14 cellular contexts compared by ENCODE assay signal in genomic region chr7:81641873-81642272, GRCh38.
DNase-seq lines count a peak whose midpoint lies in the region; ATAC-seq, FAIRE-seq and TF ChIP-seq lines count a peak whose summit lies in the region.
"Had no signal": no experiment of that assay in that cellular context is flagged by ENCODE, and none has a peak within 500 bp of the region (broad histone marks: within the 10 kb centered on the region; RNA-seq: fewer than 3 reads in every experiment).

No MANE protein-coding gene starts in this region.

- H3K4me3 ChIP-seq in IMR-90 (ENCODE audit: insufficient read depth, low read depth, low read length): no peak overlapping the region
- no peak overlapping the region for H3K4me3 ChIP-seq in keratinocyte (ENCODE audit: control insufficient read depth in 2 of 3, extremely low read depth in 1 of 3, insufficient read depth in 2 of 3, low read depth in 1 of 3, low read length in 3 of 3)
- no peak overlapping the region for H3K4me3 ChIP-seq in heart right ventricle

- no peak overlapping the region for H3K14ac ChIP-seq in IMR-90 (replicated peaks; ENCODE audit: low read depth, low read length)

- dilution Hi-C loops in IMR-90 (cut with HindIII; ENCODE audit: low sequenced_read_pairs, unreplicated experiment) (no loop called here), keratinocyte (cut with MboI; ENCODE audit: extremely low pct_ligation_motif_present, low sequenced_read_pairs) (no loop called here)

- POLR2A ChIA-PET in IMR-90 (lab: Charles Lee; ENCODE audit: unreplicated experiment): no interaction called here

- no peak overlapping the region for H3K56ac ChIP-seq in IMR-90 (ENCODE audit: extremely low read depth, insufficient read depth, low read length)

- in situ Hi-C loops in IMR-90 (cut with MboI; ENCODE audit: low sequenced_read_pairs): no loop called here

- H4K5ac ChIP-seq in IMR-90 (ENCODE audit: low read depth, low read length): no peak overlapping the region

- no peak overlapping the region for H2BK20ac ChIP-seq in IMR-90 (ENCODE audit: low read depth, low read length)

- no peak for TF ChIP-seq POLR2A in IMR-90 (IDR thresholded peaks at IDR 0.05; ENCODE audit: low read depth, low read length)

- FAIRE-seq in keratinocyte (lab: Jason Lieb, UNC): peak; percentile 26

- no peak overlapping the region for H3K23ac ChIP-seq in IMR-90 (ENCODE audit: low read depth, low read length)

- H4K20me1 ChIP-seq in IMR-90 (ENCODE audit: insufficient read depth, low read length) (no peaks in the 10 kb centered on the region), keratinocyte (ENCODE audit: control insufficient read depth, extremely low read depth, insufficient read depth, low read length) (no peaks in the 10 kb centered on the region)

- no peaks in the 10 kb centered on the region for H3K79me2 ChIP-seq in keratinocyte (ENCODE audit: control insufficient read depth, insufficient read depth, low read length)

- H3K79me1 ChIP-seq in IMR-90 (ENCODE audit: low read depth in 1 of 2, low read length in 2 of 2): no peaks in the 10 kb centered on the region

- H3K9ac ChIP-seq in IMR-90 (ENCODE audit: low read depth, low read length): no peak overlapping the region
- H3K9ac ChIP-seq in keratinocyte (ENCODE audit: control insufficient read depth, extremely low read depth, insufficient read depth, low read length): no peak overlapping the region

- H2BK15ac ChIP-seq in IMR-90 (ENCODE audit: low read depth, low read length): 0 out of 3 replicates have a peak overlapping the region, but pooled peaks have one; percentile 30

- H3K9me3 ChIP-seq in IMR-90 (ENCODE audit: control insufficient read depth, insufficient read depth, low read length) (no peaks in the 10 kb centered on the region), keratinocyte (ENCODE audit: control insufficient read depth, low read depth, low read length) (no peaks in the 10 kb centered on the region), heart right ventricle (peaks cover 0 to 12% (median 0%) of the 10 kb centered on the region in 11 donors)

- intact Hi-C loops in IMR-90 (cut with micrococcal nuclease): no loop called here
- intact Hi-C loops in heart right ventricle (cut with DNase I): no loop called here

- H3K9me1 ChIP-seq in IMR-90 (ENCODE audit: insufficient read depth, low read length): 0 out of 2 replicates have a peak, but pooled peaks cover 3% of the 10 kb centered on the region
- H3K9me1 ChIP-seq in keratinocyte (ENCODE audit: control insufficient read depth, extremely low read depth, insufficient read depth, low read length): no peaks in the 10 kb centered on the region

- H3K18ac ChIP-seq in IMR-90 (ENCODE audit: low read depth, low read length): no peak overlapping the region; the same call in 1 of the 2 replicates

- no peak for TF ChIP-seq CTCF in IMR-90 (conservative IDR thresholded peaks at IDR 0.05; ENCODE audit: low read depth, low read length)
- no peak for TF ChIP-seq CTCF in keratinocyte (optimal IDR thresholded peaks at IDR 0.05 in 1 of 3, IDR thresholded peaks at IDR 0.05 in 1 of 3, conservative IDR thresholded peaks at IDR 0.05 in 1 of 3; ENCODE audit: extremely low read depth in 1 of 3, insufficient read depth in 2 of 3, low read length in 3 of 3)
- TF ChIP-seq CTCF in heart right ventricle (IDR thresholded peaks at IDR 0.05): no peak

- no peak overlapping the region for H4K8ac ChIP-seq in IMR-90 (ENCODE audit: low read depth in 2 of 2, low read length in 2 of 2)

- no peak overlapping the region for H3K4ac ChIP-seq in IMR-90 (ENCODE audit: low read depth, low read length)

- H3K4me1 ChIP-seq in IMR-90 (ENCODE audit: control insufficient read depth, insufficient read depth, low read length): peaks cover 4% of the 10 kb centered on the region; the same call in 1 of the 2 replicates
- H3K4me1 ChIP-seq in keratinocyte (ENCODE audit: control insufficient read depth, extremely low read depth, insufficient read depth, low read length): no peaks in the 10 kb centered on the region
- H3K4me1 ChIP-seq in heart right ventricle: peaks cover 0 to 17% (median 0%) of the 10 kb centered on the region in 9 donors

- H4K91ac ChIP-seq in IMR-90 (ENCODE audit: insufficient read depth, low read depth, low read length): no peak overlapping the region

- WGBS in IMR-90 (ENCODE audit: extremely low coverage in 2 of 2, insufficient read length in 1 of 2), 2 experiments: no CpG with 5 or more reads among the region's 2 CpGs
- 90 to 93% methylated on average over 2 of the region's 2 CpGs for WGBS in heart right ventricle, 2 donors

- no peak overlapping the region for H2AFZ ChIP-seq in IMR-90 (replicated peaks; ENCODE audit: low read length, poor library complexity)
- no peak overlapping the region for H2AFZ ChIP-seq in keratinocyte (ENCODE audit: control insufficient read depth, low read length)

- BruUV-seq in IMR-90 (replicated peaks; lab: Mats Ljungman, UMichigan): no TSS peak

- DNase-seq in IMR-90 (no peak), keratinocyte (ENCODE audit: low read depth, low spot score) (no peak), heart right ventricle (no peak), hepatic stellate cell (ENCODE audit: low spot score) (no peak)
- DNase-seq: ACHN, Calu3, H7, NCI-H1105 treated with DMSO at 0.1 percent for 48 hours, NCI-H1930, NCI-H2171 treated with DMSO at 0.1 percent for 48 hours, NCI-H446 treated with DMSO at 0.1 percent for 48 hours had no signal

- no peak overlapping the region for H2BK120ac ChIP-seq in IMR-90 (ENCODE audit: low read depth, low read length)

- no peak for TF ChIP-seq RAD21 in IMR-90 (IDR thresholded peaks at IDR 0.05; ENCODE audit: low read length)

- ATAC-seq in GM19324 (IDR thresholded peaks at IDR 0.05; ENCODE audit: low FRiP score, unreplicated experiment) (peak; percentile 59), HG02852 (IDR thresholded peaks at IDR 0.05; ENCODE audit: unreplicated experiment) (peak; percentile 73), IMR-90 (ENCODE audit: low read depth) (no peak), GM21576 (IDR thresholded peaks at IDR 0.05; ENCODE audit: unreplicated experiment) (no peak), heart right ventricle (no peak)

- H3K27me3 ChIP-seq in IMR-90 (ENCODE audit: control insufficient read depth, insufficient read depth, low read length) (no peaks in the 10 kb centered on the region), keratinocyte (ENCODE audit: control insufficient read depth, extremely low read depth, insufficient read depth, low read length) (no peaks in the 10 kb centered on the region), heart right ventricle (no peaks in the 10 kb centered on the region)

- CTCF ChIA-PET in IMR-90 (lab: Yijun Ruan, JAX): no interaction called here

- no peak overlapping the region for H2AK5ac ChIP-seq in IMR-90 (ENCODE audit: low read depth, low read length)

- H3K36me3 ChIP-seq in IMR-90 (ENCODE audit: control insufficient read depth, insufficient read depth, low read length): no peaks in the 10 kb centered on the region
- H3K36me3 ChIP-seq in keratinocyte (ENCODE audit: control insufficient read depth in 2 of 2, extremely low read depth in 1 of 2, insufficient read depth in 2 of 2, low read length in 2 of 2): no peaks in the 10 kb centered on the region
- H3K36me3 ChIP-seq in heart right ventricle: no peaks in the 10 kb centered on the region

- H2AK9ac ChIP-seq in IMR-90 (replicated peaks; ENCODE audit: low read depth, low read length, poor library complexity): no peak overlapping the region

- no peak overlapping the region for H3K4me2 ChIP-seq in IMR-90 (ENCODE audit: low read depth, low read length)
- no peak overlapping the region for H3K4me2 ChIP-seq in keratinocyte (ENCODE audit: control insufficient read depth, extremely low read depth, insufficient read depth, low read depth, low read length)

- H2BK5ac ChIP-seq in IMR-90 (ENCODE audit: low read depth, low read length, poor library complexity, severe bottlenecking): no peak overlapping the region

- H3K27ac ChIP-seq in IMR-90 (ENCODE audit: insufficient read depth, low read length): no peak overlapping the region
- H3K27ac ChIP-seq in keratinocyte (ENCODE audit: control insufficient read depth, insufficient read depth, low read length): no peak overlapping the region
- no peak overlapping the region for H3K27ac ChIP-seq in heart right ventricle

TF ChIP-seq in IMR-90, 13 proteins besides CTCF, POLR2A, EP300 and RAD21:
- no peak for TF ChIP-seq RFX5 (IDR thresholded peaks at IDR 0.05; ENCODE audit: low read depth, low read length)
- TF ChIP-seq NFE2L2 (IDR thresholded peaks at IDR 0.05; ENCODE audit: low read depth, low read length): no peak
- no peak for TF ChIP-seq BHLHE40 (IDR thresholded peaks at IDR 0.05; ENCODE audit: low read depth, low read length)
- no peak for TF ChIP-seq MAFK (IDR thresholded peaks at IDR 0.05; ENCODE audit: low read depth, low read length)
- TF ChIP-seq RCOR1 (IDR thresholded peaks at IDR 0.05; ENCODE audit: insufficient replicate concordance, low read length): no peak
- TF ChIP-seq FOS (IDR thresholded peaks at IDR 0.05; ENCODE audit: low read depth, low read length): no peak
- no peak for TF ChIP-seq SMC3 (IDR thresholded peaks at IDR 0.05; ENCODE audit: low read depth, low read length)
- no peak for TF ChIP-seq CHD1 (IDR thresholded peaks at IDR 0.05; ENCODE audit: low read depth, low read length)
- TF ChIP-seq MXI1 (IDR thresholded peaks at IDR 0.05; ENCODE audit: borderline replicate concordance, low read depth, low read length): no peak
- TF ChIP-seq CEBPB (IDR thresholded peaks at IDR 0.05; ENCODE audit: low read depth, low read length): no peak
- no peak for TF ChIP-seq USF2 (IDR thresholded peaks at IDR 0.05; ENCODE audit: low read depth, low read length)
- TF ChIP-seq MAZ (IDR thresholded peaks at IDR 0.05; ENCODE audit: borderline replicate concordance, low read depth, low read length): no peak

Comparison
In these comparisons a context has a peak if more than half of its experiments do, and no peak if none do; other contexts are left out.
1. ATAC-seq: peak in GM19324 (single experiment) and HG02852 (single experiment); none in IMR-90 (single experiment), GM21576 (single experiment) and heart right ventricle (0 of 8).